2 cellular contexts compared by ENCODE assay signal in the genomic region with DNA sequence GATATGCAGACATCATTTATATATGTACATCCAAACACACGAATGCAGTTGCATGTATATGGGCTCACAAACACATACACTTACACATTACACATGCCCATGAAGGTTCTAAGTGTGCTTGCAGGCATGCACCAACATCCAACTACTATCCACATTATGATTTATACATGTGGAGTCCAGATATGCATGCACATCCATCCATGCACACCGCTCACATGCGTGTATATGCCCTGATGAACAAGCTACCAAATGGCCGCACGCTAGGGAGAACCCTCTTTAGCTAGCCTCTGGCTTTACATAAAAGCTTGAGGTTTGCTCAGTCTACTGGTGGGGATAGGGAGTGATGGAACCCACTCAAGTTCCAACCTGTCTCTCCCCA.
TF ChIP-seq lines count a peak whose summit lies in the region.

No MANE protein-coding gene starts in this region.

TF ChIP-seq in GM12891, 5 proteins besides CTCF, POLR2A, EP300 and RAD21:
- TF ChIP-seq POU2F2 (IDR thresholded peaks at IDR 0.05; ENCODE audit: low read depth, low read length) (no peak), POLR2AphosphoS5 (IDR thresholded peaks at IDR 0.05; ENCODE audit: low read depth, low read length) (0 out of 2 replicates have a peak, but pooled peaks have one; percentile 24), SPI1 (IDR thresholded peaks at IDR 0.05; ENCODE audit: low read depth, low read length) (no peak), TAF1 (IDR thresholded peaks at IDR 0.05; ENCODE audit: low read depth, low read length) (no peak), PAX5 (IDR thresholded peaks at IDR 0.05; ENCODE audit: insufficient read depth, low read length, severe bottlenecking) (no peak)

TF ChIP-seq in GM12878, 131 proteins besides CTCF, POLR2A, EP300 and RAD21:
- no peak for TF ChIP-seq IKZF2 (IDR thresholded peaks at IDR 0.05)
- TF ChIP-seq CUX1 (IDR thresholded peaks at IDR 0.05; ENCODE audit: insufficient replicate concordance, low read depth, low read length): no peak
- no peak for TF ChIP-seq CHD2 (IDR thresholded peaks at IDR 0.05; ENCODE audit: borderline replicate concordance, low read depth, low read length)
- TF ChIP-seq, protein P1, sequence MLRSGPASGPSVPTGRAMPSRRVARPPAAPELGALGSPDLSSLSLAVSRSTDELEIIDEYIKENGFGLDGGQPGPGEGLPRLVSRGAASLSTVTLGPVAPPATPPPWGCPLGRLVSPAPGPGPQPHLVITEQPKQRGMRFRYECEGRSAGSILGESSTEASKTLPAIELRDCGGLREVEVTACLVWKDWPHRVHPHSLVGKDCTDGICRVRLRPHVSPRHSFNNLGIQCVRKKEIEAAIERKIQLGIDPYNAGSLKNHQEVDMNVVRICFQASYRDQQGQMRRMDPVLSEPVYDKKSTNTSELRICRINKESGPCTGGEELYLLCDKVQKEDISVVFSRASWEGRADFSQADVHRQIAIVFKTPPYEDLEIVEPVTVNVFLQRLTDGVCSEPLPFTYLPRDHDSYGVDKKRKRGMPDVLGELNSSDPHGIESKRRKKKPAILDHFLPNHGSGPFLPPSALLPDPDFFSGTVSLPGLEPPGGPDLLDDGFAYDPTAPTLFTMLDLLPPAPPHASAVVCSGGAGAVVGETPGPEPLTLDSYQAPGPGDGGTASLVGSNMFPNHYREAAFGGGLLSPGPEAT (IDR thresholded peaks at IDR 0.05; ENCODE audit: low read depth): no peak
- peak; percentile 3; the same call in 1 of the 2 replicates for TF ChIP-seq POLR2AphosphoS2 (IDR thresholded peaks at IDR 0.05; ENCODE audit: low read depth, low read length)
- TF ChIP-seq KLF5 (IDR thresholded peaks at IDR 0.05; ENCODE audit: partially characterized antibody): no peak
- TF ChIP-seq GABPA (IDR thresholded peaks at IDR 0.05; ENCODE audit: low read depth): no peak
